8 cellular contexts compared by ENCODE assay signal in genomic region chr3:61562042-61562809, GRCh38. TPM values are rescaled to one million over a fixed set of nuclear protein-coding genes. Genes with fewer than 3 reads are reported as not detected.
DNase-seq lines count a peak whose midpoint lies in the region; ATAC-seq, FAIRE-seq and TF ChIP-seq lines count a peak whose summit lies in the region.

No MANE protein-coding gene starts in this region.

- H4K8ac ChIP-seq in H9 (replicated peaks; ENCODE audit: insufficient read length, low read depth, low read length) = no peak overlapping the region

- peak overlapping the region; percentile 79 for H3K18ac ChIP-seq in H9 (ENCODE audit: insufficient read length, low read depth, low read length)

- H4K20me1 ChIP-seq in H9 (ENCODE audit: control insufficient read depth, insufficient read depth, insufficient read length) (no peaks in the 10 kb centered on the region), astrocyte (ENCODE audit: insufficient read depth, low read length) (peaks cover 47% of the 10 kb centered on the region)

- H3K27me3 ChIP-seq in H9 (ENCODE audit: insufficient read depth, low read length) (no peaks in the 10 kb centered on the region), astrocyte (ENCODE audit: insufficient read depth, low read length) (no peaks in the 10 kb centered on the region)

- H3K27ac Mint-ChIP-seq in H9 (peak overlapping the region in 2 of 3 experiments; percentile 44 to 61; a peak in 3 of 7 replicates), astrocyte (ENCODE audit: unreplicated experiment) (peak overlapping the region; percentile 91)

- H3K79me2 ChIP-seq in H9 (ENCODE audit: insufficient read depth, low read length) = peaks cover 51% of the 10 kb centered on the region
- peaks cover 51% of the 10 kb centered on the region for H3K79me2 ChIP-seq in astrocyte (ENCODE audit: insufficient read depth, low read length)

- H3K9me3 Mint-ChIP-seq in H9 = peaks cover 0 to 9% of the 10 kb centered on the region in 2 experiments; a peak in 2 of 5 replicates
- H3K9me3 Mint-ChIP-seq in astrocyte (ENCODE audit: unreplicated experiment) = peaks cover 2% of the 10 kb centered on the region

- H3K23ac ChIP-seq in H9 (ENCODE audit: insufficient read length, low read depth, low read length) = no peak overlapping the region

- TF ChIP-seq CTCF in AG04449 (IDR thresholded peaks at IDR 0.05; ENCODE audit: insufficient read depth, low read length, missing control alignments) = no peak
- TF ChIP-seq CTCF in H9 (conservative IDR thresholded peaks at IDR 0.05) = no peak
- no peak for TF ChIP-seq CTCF in astrocyte (IDR thresholded peaks at IDR 0.05; ENCODE audit: insufficient read depth, low read depth, low read length)
- TF ChIP-seq CTCF in kidney (IDR thresholded peaks at IDR 0.05; ENCODE audit: borderline replicate concordance, extremely low read depth, insufficient read depth) = no peak

- H3K4me2 ChIP-seq in H9 (ENCODE audit: insufficient read depth, insufficient read length, low read length) (peak overlapping the region; percentile 93), astrocyte (ENCODE audit: low read length) (peak overlapping the region; percentile 96)

- DNase-seq in AG04449 (ENCODE audit: low read depth, low spot score) = no peak
- DNase-seq in H9 = no peak
- DNase-seq in astrocyte (ENCODE audit: low read depth) = no peak
- DNase-seq in kidney = peak; percentile 78
- peak in 7 of 49 donors; percentile 1 to 42 (median 6) for DNase-seq in substantia nigra (lab: John Stamatoyannopoulos, UW)
- DNase-seq in AML-193 (lab: John Stamatoyannopoulos, UW) = no peak

- peaks cover 37 to 38% of the 10 kb centered on the region in 2 experiments for H3K4me1 Mint-ChIP-seq in H9
- H3K4me1 Mint-ChIP-seq in astrocyte (ENCODE audit: low read depth, unreplicated experiment) = peaks cover 13% of the 10 kb centered on the region

- H2BK15ac ChIP-seq in H9 (ENCODE audit: low read depth, low read length) = no peak overlapping the region

- H3K4me3 ChIP-seq in AG04449 (ENCODE audit: low read depth, low read length) (peak overlapping the region; percentile 78), astrocyte (ENCODE audit: insufficient read depth, low read depth, low read length) (peak overlapping the region; percentile 76), kidney (ENCODE audit: low read length in 2 of 2) (peak overlapping the region; percentile 89 to 93)

- H3K4me3 Mint-ChIP-seq in H9 (peak overlapping the region; percentile 96 to 100), astrocyte (ENCODE audit: unreplicated experiment) (peak overlapping the region; percentile 99)

- no peak overlapping the region for H3K56ac ChIP-seq in H9 (ENCODE audit: insufficient read length, low read depth, low read length)

- no peak overlapping the region for H4K5ac ChIP-seq in H9 (ENCODE audit: insufficient read length, low read depth, low read length)

- peaks cover 30% of the 10 kb centered on the region for H3K23me2 ChIP-seq in H9 (ENCODE audit: insufficient read length, low read depth, low read length, poor library complexity, severe bottlenecking)

- CTCF ChIA-PET in AG04449 (lab: Yijun Ruan, JAX) = interaction anchor here (0.8 to 4.7 kb wide), 2 partner anchors 295 to 625 kb away, joined by 3 to 66 read pairs; no protein-coding TSS in a partner anchor

- FAIRE-seq in astrocyte (lab: Jason Lieb, UNC) (no peak), kidney (lab: Jason Lieb, UNC) (no peak)

- H4K91ac ChIP-seq in H9 (ENCODE audit: insufficient read length, low read depth, low read length) = no peak overlapping the region

- no CpG with 5 or more reads among the region's 69 CpGs for WGBS in H9 (ENCODE audit: extremely low coverage, insufficient read length, low lambda C conversion rate)

- no peak overlapping the region for H3T11ph ChIP-seq in H9 (ENCODE audit: low read length)

- H2BK5ac ChIP-seq in H9 (ENCODE audit: insufficient read length, low read length) = no peak overlapping the region

- peak overlapping the region; percentile 98 for H3K9ac ChIP-seq in H9 (ENCODE audit: extremely low read depth, insufficient read length, low read length)
- peak overlapping the region; percentile 94 for H3K9ac ChIP-seq in astrocyte (ENCODE audit: low read length)
- peak overlapping the region; percentile 77 to 79 for H3K9ac ChIP-seq in kidney (ENCODE audit: low read length in 2 of 2)

- H3K14ac ChIP-seq in H9 (ENCODE audit: insufficient read depth, low read length) = peak overlapping the region; percentile 70

- H2BK20ac ChIP-seq in H9 (ENCODE audit: low read depth, low read length, poor library complexity, severe bottlenecking) = no peak overlapping the region

- H2AK5ac ChIP-seq in H9 (ENCODE audit: insufficient read length, low read length) = no peak overlapping the region

- no peaks in the 10 kb centered on the region for H3K36me3 ChIP-seq in astrocyte (ENCODE audit: insufficient read depth, low read length)
- no peaks in the 10 kb centered on the region for H3K36me3 ChIP-seq in kidney (ENCODE audit: control insufficient read depth in 1 of 2, insufficient read depth in 2 of 2, low read length in 2 of 2)

- H2AFZ ChIP-seq in H9 (ENCODE audit: low read length) = no peak overlapping the region
- peak overlapping the region; percentile 76 for H2AFZ ChIP-seq in astrocyte (ENCODE audit: low read depth, low read length)

- no peak for ATAC-seq in GM18502 (IDR thresholded peaks at IDR 0.05; ENCODE audit: poor library complexity, unreplicated experiment)
- ATAC-seq in GM18519 (IDR thresholded peaks at IDR 0.05; ENCODE audit: low FRiP score, unreplicated experiment) = no peak

- H3K9me3 ChIP-seq in H9 (ENCODE audit: control insufficient read depth, low read depth, low read length) = no peaks in the 10 kb centered on the region
- H3K9me3 ChIP-seq in astrocyte (ENCODE audit: insufficient read depth, low read depth, low read length) = no peaks in the 10 kb centered on the region
- peaks cover 0 to 8% of the 10 kb centered on the region in 2 donors for H3K9me3 ChIP-seq in kidney (ENCODE audit: control insufficient read depth in 1 of 2, low read length in 2 of 2)

- H3K79me1 ChIP-seq in H9 (ENCODE audit: insufficient read depth, low read depth, low read length, poor library complexity, severe bottlenecking) = peaks cover 10% of the 10 kb centered on the region

- H2BK120ac ChIP-seq in H9 (ENCODE audit: low read depth, low read length, poor library complexity, severe bottlenecking) = no peak overlapping the region

- no peaks in the 10 kb centered on the region; the same call in 1 of the 2 replicates for H3K27me3 Mint-ChIP-seq in H9 (ENCODE audit: low read depth)
- H3K27me3 Mint-ChIP-seq in astrocyte (ENCODE audit: low read depth, unreplicated experiment) = no peaks in the 10 kb centered on the region

- intact Hi-C loops in kidney (cut with DNase I) = no loop called here

- POLR2A ChIA-PET in AG04449 (lab: Yijun Ruan, JAX) = interaction anchor here (0.9 to 1.4 kb wide), 3 partner anchors 10 to 110 kb away, joined by 3 to 10 read pairs (median 3); no protein-coding TSS in a partner anchor

- H3K27ac ChIP-seq in H9 (ENCODE audit: insufficient read length, low read depth, low read length) (no peak overlapping the region), astrocyte (ENCODE audit: low read depth, low read length) (peak overlapping the region; percentile 93), kidney (ENCODE audit: low read depth in 2 of 2, low read length in 2 of 2) (peak overlapping the region; percentile 96), substantia nigra (ENCODE audit: low read depth, low read length, poor library complexity, severe bottlenecking) (peak overlapping the region; percentile 59)

- no peak overlapping the region for H2BK12ac ChIP-seq in H9 (ENCODE audit: insufficient read length, low read depth, low read length)

- H3K4me1 ChIP-seq in H9 (ENCODE audit: insufficient read depth, low read length) (peaks cover 10% of the 10 kb centered on the region; the same call in 1 of the 2 replicates), astrocyte (ENCODE audit: insufficient read depth, low read length) (peaks cover 26% of the 10 kb centered on the region), kidney (ENCODE audit: control insufficient read depth in 1 of 2, insufficient read depth in 1 of 2, low read depth in 1 of 2, low read length in 2 of 2) (peaks cover 3 to 15% of the 10 kb centered on the region in 2 donors)

- H3K4ac ChIP-seq in H9 (ENCODE audit: low read depth, low read length) = no peak overlapping the region

- H3K36me3 Mint-ChIP-seq in H9 (ENCODE audit: insufficient read depth in 1 of 3, low read depth in 3 of 3) (peaks cover 12 to 28% (median 16%) of the 10 kb centered on the region in 3 experiments; a peak in 6 of 7 replicates), astrocyte (ENCODE audit: low read depth, unreplicated experiment) (no peaks in the 10 kb centered on the region)

RNA-seq across cellular contexts. Expression of gene PTPRG, which starts 0.9 kb away (rescaled TPM):
- total RNA-seq in H9 (2021) (64.8 and 69.3 TPM in 2 replicates), astrocyte (37.8 and 39.6 TPM in 2 replicates), kidney (154 TPM)
- 9.2 TPM for polyA plus RNA-seq in kidney (ENCODE audit: insufficient read depth, low read depth, low replicate concordance)
